ENCODE assay signal across 16 cellular contexts in the genomic region with DNA sequence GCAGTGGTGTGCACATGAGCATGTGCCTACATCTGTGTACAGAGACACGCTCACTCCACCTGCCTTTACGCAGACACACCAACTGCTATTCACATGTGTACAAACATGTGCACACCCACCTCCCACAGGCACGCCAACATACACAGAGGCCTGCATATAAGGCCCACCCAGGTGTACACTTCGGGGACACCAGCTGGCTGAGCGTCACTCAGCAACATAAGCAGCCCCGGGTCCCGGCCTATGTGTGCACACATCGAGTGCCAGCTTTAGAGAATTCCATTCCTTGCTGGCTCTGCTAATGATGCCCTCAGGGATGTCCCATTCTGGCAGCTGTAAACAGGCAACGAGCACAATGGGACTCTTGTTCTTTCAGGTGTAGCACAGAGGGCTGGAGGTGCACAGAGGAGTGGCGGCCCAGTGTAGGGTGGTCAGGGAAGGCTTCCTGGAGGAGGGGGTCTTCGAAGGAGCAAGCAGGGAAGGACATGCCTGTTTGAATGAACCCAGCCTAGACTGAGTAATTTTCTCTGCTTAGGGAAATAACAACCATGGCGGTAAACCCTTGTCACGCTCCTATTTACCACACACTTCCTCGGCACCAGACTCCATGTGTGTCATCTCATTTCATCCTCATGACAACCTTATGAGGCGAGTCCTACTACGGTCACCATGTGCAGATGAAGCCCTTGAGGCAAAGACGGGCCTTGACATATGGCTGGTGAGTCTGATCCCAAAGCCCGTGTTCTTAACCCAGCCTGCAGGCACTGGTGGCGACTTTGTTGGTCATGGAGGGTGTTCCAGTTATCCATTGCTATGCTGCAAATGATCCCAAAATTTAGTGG. TPM values are rescaled to one million over a fixed set of nuclear protein-coding genes. Genes with fewer than 3 reads are reported as not detected.
DNase-seq lines count a peak whose midpoint lies in the region; ATAC-seq and TF ChIP-seq lines count a peak whose summit lies in the region.
"Had no signal": no experiment of that assay in that cellular context is flagged by ENCODE, and none has a peak within 500 bp of the region (broad histone marks: within the 10 kb centered on the region; RNA-seq: fewer than 3 reads in every experiment).

No MANE protein-coding gene starts in this region.

- H3K27ac ChIP-seq in heart left ventricle (peak overlapping the region in 8 of 12 donors; percentile 64 to 88 (median 80)), right cardiac atrium (ENCODE audit: low read length) (no peak overlapping the region), esophagus muscularis mucosa (replicated peaks in 1 of 4) (peak overlapping the region in 3 of 4 donors; percentile 60 to 75 (median 74)), neural progenitor cell (no peak overlapping the region), vagina (peak overlapping the region; percentile 42)

- no peak overlapping the region for H3K9ac ChIP-seq in neural progenitor cell

- peaks cover 5 to 70% (median 22%) of the 10 kb centered on the region in 12 donors for H3K4me1 ChIP-seq in heart left ventricle
- H3K4me1 ChIP-seq in right cardiac atrium (ENCODE audit: control insufficient read depth, insufficient read depth, low read length), result peaks cover 14% of the 10 kb centered on the region
- H3K4me1 ChIP-seq in esophagus muscularis mucosa, result peaks cover 15 to 36% (median 29%) of the 10 kb centered on the region in 4 donors
- peaks cover 5% of the 10 kb centered on the region for H3K4me1 ChIP-seq in neural progenitor cell
- H3K4me1 ChIP-seq in vagina, result peaks cover 19% of the 10 kb centered on the region
- H3K4me1 ChIP-seq: A549 had no signal

- TF ChIP-seq CTCF in heart left ventricle (IDR thresholded peaks at IDR 0.05), result no peak
- TF ChIP-seq CTCF in esophagus muscularis mucosa (IDR thresholded peaks at IDR 0.05), result no peak
- no peak for TF ChIP-seq CTCF in neural progenitor cell (IDR thresholded peaks at IDR 0.05)
- TF ChIP-seq CTCF in vagina (IDR thresholded peaks at IDR 0.05), result no peak

- peak overlapping the region; percentile 14 for H3K27ac Mint-ChIP-seq in neural progenitor cell
- H3K27ac Mint-ChIP-seq: CD4-positive, CD25-positive, alpha-beta regulatory T cell had no signal

- H3K36me3 Mint-ChIP-seq in neural progenitor cell, result no peaks in the 10 kb centered on the region
- H3K36me3 Mint-ChIP-seq: CD4-positive, CD25-positive, alpha-beta regulatory T cell had no signal

- no peaks in the 10 kb centered on the region for H3K9me3 Mint-ChIP-seq in neural progenitor cell

- intact Hi-C loops in heart left ventricle (cut with DNase I) (no loop called here), right cardiac atrium (cut with DNase I) (loop anchor here in 1 of 4 donors (5.0 kb wide), 1 partner anchor 47 kb away; no protein-coding TSS in a partner anchor), esophagus muscularis mucosa (cut with DNase I) (no loop called here), vagina (cut with DNase I) (loop anchor here (10.0 kb wide), 1 partner anchor 690 kb away; no protein-coding TSS in a partner anchor)

- H4K20me1 ChIP-seq in neural progenitor cell (ENCODE audit: low read depth), result no peaks in the 10 kb centered on the region

- no peak overlapping the region for H2AFZ ChIP-seq in neural progenitor cell (replicated peaks)

- H3K36me3 ChIP-seq in heart left ventricle, result no peaks in the 10 kb centered on the region
- H3K36me3 ChIP-seq in esophagus muscularis mucosa, result no peaks in the 10 kb centered on the region
- no peaks in the 10 kb centered on the region for H3K36me3 ChIP-seq in neural progenitor cell
- H3K36me3 ChIP-seq in vagina, result no peaks in the 10 kb centered on the region
- H3K36me3 ChIP-seq: MG63, thoracic aorta had no signal

- ATAC-seq in heart left ventricle (no peak), right cardiac atrium (no peak)

- TF ChIP-seq POLR2A in heart left ventricle (IDR thresholded peaks at IDR 0.05) (no peak), esophagus muscularis mucosa (IDR thresholded peaks at IDR 0.05; ENCODE audit: low read depth) (no peak), vagina (IDR thresholded peaks at IDR 0.05) (no peak)

- TF ChIP-seq EP300 in esophagus muscularis mucosa (IDR thresholded peaks at IDR 0.05), result no peak

- peaks cover 26% of the 10 kb centered on the region for H3K4me1 Mint-ChIP-seq in neural progenitor cell

- no peak overlapping the region for H3K4me2 ChIP-seq in neural progenitor cell
- H3K4me2 ChIP-seq: A549 had no signal

- 92 to 97% (median 96%) methylated on average over 18 to 19 of the region's 19 CpGs for WGBS in heart left ventricle, 4 donors
- WGBS in right cardiac atrium, result 89% methylated on average over 19 of the region's 19 CpGs
- 93% methylated on average over 11 of the region's 19 CpGs for WGBS in esophagus muscularis mucosa

- H3K27me3 ChIP-seq in heart left ventricle (no peaks in the 10 kb centered on the region), right cardiac atrium (ENCODE audit: control insufficient read depth, insufficient read depth) (no peaks in the 10 kb centered on the region), esophagus muscularis mucosa (peaks cover 0 to 3% (median 0%) of the 10 kb centered on the region in 4 donors), neural progenitor cell (no peaks in the 10 kb centered on the region), vagina (no peaks in the 10 kb centered on the region)
- H3K27me3 ChIP-seq: MG63 had no signal

- H3K79me2 ChIP-seq in neural progenitor cell (ENCODE audit: low read depth), result no peaks in the 10 kb centered on the region

- H3F3A ChIP-seq in neural progenitor cell (ENCODE audit: low read depth), result peaks cover 4% of the 10 kb centered on the region

- peak overlapping the region; percentile 52 for H3K4me3 Mint-ChIP-seq in neural progenitor cell

- H3K4me3 ChIP-seq in heart left ventricle, result no peak overlapping the region
- no peak overlapping the region for H3K4me3 ChIP-seq in right cardiac atrium (ENCODE audit: low read length)
- H3K4me3 ChIP-seq in esophagus muscularis mucosa, result no peak overlapping the region
- H3K4me3 ChIP-seq in neural progenitor cell, result no peak overlapping the region
- H3K4me3 ChIP-seq in vagina, result no peak overlapping the region
- H3K4me3 ChIP-seq: A549, MG63, thoracic aorta had no signal

- H3K27me3 Mint-ChIP-seq in neural progenitor cell (ENCODE audit: insufficient read depth, low read depth), result peaks cover 7% of the 10 kb centered on the region

- no peak for DNase-seq in heart left ventricle
- no peak for DNase-seq in right cardiac atrium
- no peak for DNase-seq in esophagus muscularis mucosa (ENCODE audit: extremely low spot score)
- no peak for DNase-seq in neural progenitor cell (ENCODE audit: low spot score)
- DNase-seq in vagina (ENCODE audit: extremely low spot score in 2 of 2), result no peak
- no peak for DNase-seq in NCI-H1417 treated with DMSO at 0.1 percent for 48 hours (lab: John Stamatoyannopoulos, UW)
- DNase-seq in EL, result no peak
- DNase-seq in superior temporal gyrus (ENCODE audit: extremely low spot score), result no peak
- DNase-seq: CD4-positive, CD25-positive, alpha-beta regulatory T cell; cerebellar nuclear complex; MG63; NCI-H2029; NCI-H748 treated with DMSO at 0.1 percent for 48 hours; T-helper 2 cell had no signal

- H3K9me3 ChIP-seq in heart left ventricle (peaks cover 0 to 8% (median 2%) of the 10 kb centered on the region in 12 donors), right cardiac atrium (ENCODE audit: control insufficient read depth, low read length) (no peaks in the 10 kb centered on the region), esophagus muscularis mucosa (peaks cover 0 to 7% (median 5%) of the 10 kb centered on the region in 4 donors), neural progenitor cell (ENCODE audit: low read depth) (no peaks in the 10 kb centered on the region), vagina (no peaks in the 10 kb centered on the region)

RNA-seq across cellular contexts. Expression of a gene that starts 35.1 kb away (rescaled TPM):
- total RNA-seq in heart left ventricle (100 to 1,000 TPM; 237 to 911 (median 336) TPM), right cardiac atrium (1,000 to 10,000 TPM in 2 of 4 donors, 100 to 1,000 TPM in 2; 948 to 1,416 (median 984) TPM), esophagus muscularis mucosa (1,000 to 10,000 TPM; 2,019 to 2,284 (median 2,183) TPM), neural progenitor cell (ENCODE audit: low replicate concordance) (3,021 and 4,709 TPM in 2 replicates), vagina (2,613 TPM)
- polyA plus RNA-seq in heart left ventricle (1,000 to 10,000 TPM in 1 of 2 donors, 100 to 1,000 TPM in 1; 329 to 1,765 TPM), right cardiac atrium (1,325 TPM)

RNA-seq across cellular contexts. Expression of a gene that starts 39.6 kb away (rescaled TPM):
- total RNA-seq in heart left ventricle (10 to 100 TPM; 15.2 to 43.7 (median 21.8) TPM), right cardiac atrium (10 to 100 TPM in 3 of 4 donors, 1 to 10 TPM in 1; 9.3 to 82.1 (median 20.6) TPM), esophagus muscularis mucosa (10 to 100 TPM; 12.3 to 25.4 (median 18.8) TPM), neural progenitor cell (ENCODE audit: low replicate concordance) (0.15 and 0.65 TPM in 2 replicates), vagina (4.7 TPM)
- polyA plus RNA-seq in heart left ventricle (10 to 100 TPM in 1 of 2 donors, 1 to 10 TPM in 1; 9.0 to 21.3 TPM), right cardiac atrium (15.4 TPM)

Comparison
In these comparisons a context has a peak if more than half of its experiments do, and no peak if none do; other contexts are left out.
1. H3K27ac ChIP-seq: peak in heart left ventricle (8 of 12), esophagus muscularis mucosa (3 of 4) and vagina (single experiment); none in right cardiac atrium (single experiment) and neural progenitor cell (single experiment).